In genomic region chr10:57094083-57094482, GRCh38 we compare ENCODE assay signal across 10 cellular contexts.
"Had no signal": no experiment of that assay in that cellular context is flagged by ENCODE, and none has a peak within 500 bp of the region (broad histone marks: within the 10 kb centered on the region; RNA-seq: fewer than 3 reads in every experiment).

No MANE protein-coding gene starts in this region.

- H3K4me1 ChIP-seq: HAP-1 had no signal

- H2AFZ ChIP-seq: GM23248 had no signal

- H3K4me3 ChIP-seq: GM23248, HAP-1, K562 had no signal

- FAIRE-seq: K562 had no signal

- H3K27ac ChIP-seq: GM23248, HL-60 had no signal

- H3K9ac ChIP-seq: GM23248 had no signal

- ATAC-seq: HCT116, K562 had no signal

- DNase-seq: GM23248, GOT3, H7, HFFc6, IMR-90, KG1 had no signal

- H3K9me3 ChIP-seq: HAP-1 had no signal

- H3K36me3 ChIP-seq: HAP-1 had no signal
